Comparison of ENCODE assay signal across 8 cellular contexts in genomic region chr17:18260332-18261145, GRCh38. TPM values are rescaled to one million over a fixed set of nuclear protein-coding genes. Genes with fewer than 3 reads are reported as not detected.
A peak's percentile ranks its signal among the peaks of the same experiment; 100 is the strongest.
DNase-seq lines count a peak whose midpoint lies in the region; ATAC-seq, FAIRE-seq and TF ChIP-seq lines count a peak whose summit lies in the region.

TSS of gene MIEF2 (plus strand) at chr17:18260662. CDS start at chr17:18262721, 2,059 bp downstream.

- TF ChIP-seq CTCF in endothelial cell (IDR thresholded peaks at IDR 0.05; ENCODE audit: unreplicated experiment): no peak
- TF ChIP-seq CTCF in mesothelial cell of epicardium (IDR thresholded peaks at IDR 0.05; ENCODE audit: unreplicated experiment): no peak

- H3K4me3 ChIP-seq in NT2/D1 (ENCODE audit: insufficient read length, low read depth): peak within 1 kb of the TSS; percentile 73

- H3K27me3 Mint-ChIP-seq in endothelial cell (ENCODE audit: unreplicated experiment): peaks cover 12% of the 10 kb centered on the region
- H3K27me3 Mint-ChIP-seq in mesothelial cell of epicardium (ENCODE audit: low read depth): no peaks in the 10 kb centered on the region

- no peak within 1 kb of the TSS for H3K27ac Mint-ChIP-seq in endothelial cell (ENCODE audit: unreplicated experiment)
- H3K27ac Mint-ChIP-seq in mesothelial cell of epicardium: peak within 1 kb of the TSS; percentile 94

- H3K9me3 Mint-ChIP-seq in endothelial cell (ENCODE audit: unreplicated experiment) (no peaks in the 10 kb centered on the region), mesothelial cell of epicardium (no peaks in the 10 kb centered on the region)

- H3K9me3 ChIP-seq in NT2/D1 (ENCODE audit: insufficient read depth, low read length): no peaks in the 10 kb centered on the region

- peak; percentile 84 for DNase-seq in COR-L47 (lab: John Stamatoyannopoulos, UW)
- peak; percentile 100 for DNase-seq in HTR-8/SVneo (ENCODE audit: insufficient read length, low spot score)
- peak; percentile 83 for DNase-seq in NT2/D1 (ENCODE audit: low read depth, low spot score)
- DNase-seq in activated CD8-positive, alpha-beta memory T cell treated with anti-CD3 and anti-CD28 coated beads, Interleukin-2, amount 50 U/mL, for 24 hours (ENCODE audit: extremely low read depth): peak; percentile 82
- peak; percentile 87 for DNase-seq in endothelial cell (ENCODE audit: low spot score)
- peak; percentile 92 to 94 for DNase-seq in mesothelial cell of epicardium (ENCODE audit: low spot score in 2 of 2, unreplicated experiment in 2 of 2)
- peak; percentile 81 to 87 for DNase-seq in stimulated activated CD8-positive, alpha-beta memory T cell treated with anti-CD3 and anti-CD28 coated beads, Interleukin-15, amount 100 ng/mL, for 4 hours (ENCODE audit: low read depth in 2 of 2)

- peaks cover 45% of the 10 kb centered on the region for H3K36me3 ChIP-seq in NT2/D1 (ENCODE audit: insufficient read depth, insufficient read length, low read length)

- peak within 1 kb of the TSS; percentile 89 for H3K4me3 Mint-ChIP-seq in endothelial cell (ENCODE audit: unreplicated experiment)
- H3K4me3 Mint-ChIP-seq in mesothelial cell of epicardium: peak within 1 kb of the TSS; percentile 76

- FAIRE-seq in HTR-8/SVneo (lab: Jason Lieb, UNC): peak; percentile 98

- H3K27me3 ChIP-seq in NT2/D1 (ENCODE audit: insufficient read depth, insufficient read length): no peaks in the 10 kb centered on the region

- no peaks in the 10 kb centered on the region for H3K4me1 ChIP-seq in NT2/D1 (ENCODE audit: insufficient read depth, insufficient read length)

- peaks cover 4% of the 10 kb centered on the region for H3K36me3 Mint-ChIP-seq in endothelial cell (ENCODE audit: low read depth, unreplicated experiment)
- peaks cover 7% of the 10 kb centered on the region for H3K36me3 Mint-ChIP-seq in mesothelial cell of epicardium

- peak within 1 kb of the TSS; percentile 90 for H3K9ac ChIP-seq in NT2/D1 (ENCODE audit: insufficient read length, low read depth)

- peaks cover 15% of the 10 kb centered on the region for H3K4me1 Mint-ChIP-seq in endothelial cell (ENCODE audit: unreplicated experiment)
- H3K4me1 Mint-ChIP-seq in mesothelial cell of epicardium: peaks cover 29% of the 10 kb centered on the region

- ATAC-seq in GM21367 (IDR thresholded peaks at IDR 0.05; ENCODE audit: unreplicated experiment): peak; percentile 66

RNA-seq across cellular contexts. Expression of gene MIEF2, which starts in this region (rescaled TPM):
- total RNA-seq in endothelial cell (ENCODE audit: unreplicated experiment): 11.6 TPM
- total RNA-seq in mesothelial cell of epicardium: 22.5 to 25.2 TPM (median 23.8 TPM) in 3 replicates

Comparison
In these comparisons a context has a peak if more than half of its experiments do, and no peak if none do; other contexts are left out.
1. Peak in every context shown above with its lines: DNase-seq, ATAC-seq and H3K4me3 ChIP-seq.